ENCODE assay signal across 10 cellular contexts in genomic region chr10:69333205-69333604, GRCh38. TPM values are rescaled to one million over a fixed set of nuclear protein-coding genes. Genes with fewer than 3 reads are reported as not detected.
DNase-seq lines count a peak whose midpoint lies in the region; ATAC-seq and TF ChIP-seq lines count a peak whose summit lies in the region.
"Had no signal": no experiment of that assay in that cellular context is flagged by ENCODE, and none has a peak within 500 bp of the region (broad histone marks: within the 10 kb centered on the region; RNA-seq: fewer than 3 reads in every experiment).

No MANE protein-coding gene starts in this region.

- TF ChIP-seq CTCF in C4-2B (conservative IDR thresholded peaks at IDR 0.05) (no peak), WTC11 (IDR thresholded peaks at IDR 0.05) (no peak), gastroesophageal sphincter (IDR thresholded peaks at IDR 0.05) (peak in 3 of 4 experiments; percentile 60 to 71 (median 69)), parathyroid adenoma (IDR thresholded peaks at IDR 0.05) (peak; percentile 55), GM13976 (IDR thresholded peaks at IDR 0.05; ENCODE audit: borderline replicate concordance, control extremely low read depth, extremely low read depth, insufficient read depth, missing control alignments) (no peak)

- H3K9me3 ChIP-seq in gastroesophageal sphincter (no peaks in the 10 kb centered on the region), parathyroid adenoma (ENCODE audit: control insufficient read depth, low read length) (no peaks in the 10 kb centered on the region), SJCRH30 (replicated peaks) (no peaks in the 10 kb centered on the region)

- H3K4me3 Mint-ChIP-seq in WTC11 = no peak overlapping the region

- peak overlapping the region; percentile 47 for H2AFZ ChIP-seq in parathyroid adenoma

- H3K79me2 ChIP-seq in parathyroid adenoma = peaks cover 70% of the 10 kb centered on the region

- ATAC-seq in WTC11 (peak; percentile 65), gastroesophageal sphincter (peak; percentile 79), HG03139 (IDR thresholded peaks at IDR 0.05; ENCODE audit: unreplicated experiment) (no peak)

- in situ Hi-C loops in GM13976 (cut with MboI; ENCODE audit: low sequenced_read_pairs, unreplicated experiment) = no loop called here

- 50% methylated on average over 1 of the region's 3 CpGs; no CpG with 5 or more reads in 1 of the 2 donors for WGBS in gastroesophageal sphincter (ENCODE audit: low coverage in 1 of 2), 2 donors

- H3K9me3 Mint-ChIP-seq in WTC11 = no peaks in the 10 kb centered on the region

- peaks cover 99% of the 10 kb centered on the region for H3K4me1 Mint-ChIP-seq in WTC11

- POLR2A ChIA-PET in WTC11 (lab: Charles Lee) = interaction anchor here (0.6 to 1.4 kb wide), 3 partner anchors 26 to 57 kb away, joined by 3 read pairs; no protein-coding TSS in a partner anchor

- peak overlapping the region; percentile 93 for H3K27ac Mint-ChIP-seq in WTC11

- CTCF ChIA-PET in WTC11 (lab: Charles Lee) = interaction anchor here (0.6 to 3.5 kb wide), 16 partner anchors 8 to 74 kb away, joined by 3 to 13 read pairs (median 4); no protein-coding TSS in a partner anchor

- no peak overlapping the region for H3K9ac ChIP-seq in parathyroid adenoma

- H3K27ac ChIP-seq in C4-2B = peak overlapping the region; percentile 54
- peak overlapping the region; percentile 81 to 88 (median 84) for H3K27ac ChIP-seq in gastroesophageal sphincter
- H3K27ac ChIP-seq in parathyroid adenoma = peak overlapping the region; percentile 79
- no peak overlapping the region for H3K27ac ChIP-seq in SJCRH30

- peaks cover 4% of the 10 kb centered on the region; the same call in 1 of the 2 replicates for H3K36me3 Mint-ChIP-seq in WTC11

- no peak for TF ChIP-seq EP300 in gastroesophageal sphincter (IDR thresholded peaks at IDR 0.05)

- H3K27me3 Mint-ChIP-seq in WTC11 (ENCODE audit: low read depth) = no peaks in the 10 kb centered on the region

- DNase-seq in WTC11 (ENCODE audit: low spot score) (peak; percentile 63), SJCRH30 (no peak), GM13976 (ENCODE audit: low spot score) (no peak), T-helper 1 cell (no peak)
- DNase-seq: activated CD4-positive, CD25-positive, alpha-beta regulatory T cell treated with anti-CD3 and anti-CD28 coated beads, Interleukin-2, amount 50 U/mL, for 72 hours; NCI-H1694 had no signal

- no peak for TF ChIP-seq POLR2A in gastroesophageal sphincter (IDR thresholded peaks at IDR 0.05)

- H3K27me3 ChIP-seq in gastroesophageal sphincter = no peaks in the 10 kb centered on the region
- H3K27me3 ChIP-seq in parathyroid adenoma (ENCODE audit: control insufficient read depth, insufficient read depth, low read length) = no peaks in the 10 kb centered on the region
- H3K27me3 ChIP-seq in SJCRH30 = no peaks in the 10 kb centered on the region

- H3K4me1 ChIP-seq in gastroesophageal sphincter (peaks cover 15 to 100% (median 68%) of the 10 kb centered on the region in 3 donors), parathyroid adenoma (peaks cover 51% of the 10 kb centered on the region), SJCRH30 (no peaks in the 10 kb centered on the region)

- H3K36me3 ChIP-seq in gastroesophageal sphincter = no peaks in the 10 kb centered on the region
- no peaks in the 10 kb centered on the region for H3K36me3 ChIP-seq in parathyroid adenoma (ENCODE audit: control insufficient read depth, insufficient read depth, low read length)
- no peaks in the 10 kb centered on the region for H3K36me3 ChIP-seq in SJCRH30

- peak overlapping the region; percentile 61 for H3K4me2 ChIP-seq in parathyroid adenoma (ENCODE audit: low read length)

- H3K4me3 ChIP-seq in gastroesophageal sphincter (no peak overlapping the region), parathyroid adenoma (ENCODE audit: low read depth, low read length) (no peak overlapping the region), SJCRH30 (no peak overlapping the region)

TF ChIP-seq in WTC11, 78 proteins besides CTCF, POLR2A, EP300 and RAD21:
- TF ChIP-seq MXD4 (CRISPR knock-in tag; IDR thresholded peaks at IDR 0.05; ENCODE audit: borderline replicate concordance) = no peak
- TF ChIP-seq TEAD1 (CRISPR knock-in tag; IDR thresholded peaks at IDR 0.05) = peak; percentile 93; the same call in 1 of the 2 replicates
- peak; percentile 79; the same call in 1 of the 2 replicates for TF ChIP-seq TEAD4 (CRISPR knock-in tag; IDR thresholded peaks at IDR 0.05)
- no peak for TF ChIP-seq SMAD4 (CRISPR knock-in tag; IDR thresholded peaks at IDR 0.05)
- TF ChIP-seq ZNF219 (CRISPR knock-in tag; IDR thresholded peaks at IDR 0.05; ENCODE audit: borderline replicate concordance) = no peak

RNA-seq across cellular contexts. Expression of gene HK1, which starts 54.9 kb away (rescaled TPM):
- total RNA-seq in WTC11 (2021) (218 to 220 TPM (median 219 TPM) in 3 replicates), gastroesophageal sphincter (100 to 1,000 TPM in 3 of 4 donors, 10 to 100 TPM in 1; 92.5 to 216 (median 126) TPM)
- total RNA-seq in SJCRH30 (2014; rRNA removed; shearing (Covaris generic)) = 35.2 and 36.6 TPM in 2 replicates

Comparison
In these comparisons a context has a peak if more than half of its experiments do, and no peak if none do; other contexts are left out.
1. CTCF ChIP-seq: peak in gastroesophageal sphincter (3 of 4) and parathyroid adenoma (single experiment); none in C4-2B (single experiment), WTC11 (single experiment) and GM13976 (single experiment).